In genomic region chr5:157215143-157215825, GRCh38 we compare ENCODE assay signal across 12 cellular contexts. TPM values are rescaled to one million over a fixed set of nuclear protein-coding genes. Genes with fewer than 3 reads are reported as not detected.
DNase-seq lines count a peak whose midpoint lies in the region; ATAC-seq, FAIRE-seq and TF ChIP-seq lines count a peak whose summit lies in the region.
"Had no signal": no experiment of that assay in that cellular context is flagged by ENCODE, and none has a peak within 500 bp of the region (broad histone marks: within the 10 kb centered on the region; RNA-seq: fewer than 3 reads in every experiment).

No MANE protein-coding gene starts in this region.

- DNase-seq in activated T-cell treated with anti-CD3 and anti-CD28 coated beads, Interleukin-2, amount 50 U/mL, for 24 hours = no peak
- no peak for DNase-seq in activated T-cell treated with anti-CD3 and anti-CD28 coated beads for 4 hours
- no peak for DNase-seq in RCC 7860 (ENCODE audit: low spot score)
- no peak for DNase-seq in stimulated activated effector memory CD8-positive, alpha-beta T cell treated with anti-CD3 and anti-CD28 coated beads, Interleukin-12 subunit alpha, Interleukin-12 subunit beta, amount 100 ng/mL, for 72 hours (ENCODE audit: low spot score in 2 of 2)
- DNase-seq in NCI-H2107 treated with DMSO at 0.1 percent for 48 hours (lab: John Stamatoyannopoulos, UW; ENCODE audit: unreplicated experiment) = no peak
- DNase-seq in neural progenitor cell (ENCODE audit: low spot score) = no peak
- DNase-seq: left colon, NCI-H187 had no signal

- TF ChIP-seq CTCF in neural progenitor cell (IDR thresholded peaks at IDR 0.05) = no peak

- no peaks in the 10 kb centered on the region for H4K20me1 ChIP-seq in neural progenitor cell (ENCODE audit: low read depth)

- no peaks in the 10 kb centered on the region for H3K27me3 Mint-ChIP-seq in activated T-cell treated with anti-CD3 and anti-CD28 coated beads, Interleukin-2, amount 50 U/mL, for 24 hours
- peaks cover 3% of the 10 kb centered on the region for H3K27me3 Mint-ChIP-seq in neural progenitor cell (ENCODE audit: insufficient read depth, low read depth)

- no peak overlapping the region for H3K4me3 ChIP-seq in neural progenitor cell

- ATAC-seq in HG02571 (IDR thresholded peaks at IDR 0.05; ENCODE audit: unreplicated experiment) = peak; percentile 37
- peak; percentile 53 for ATAC-seq in stimulated activated effector memory CD8-positive, alpha-beta T cell treated with anti-CD3 and anti-CD28 coated beads, Interleukin-12 subunit alpha, Interleukin-12 subunit beta, amount 100 ng/mL, for 72 hours
- no peak for ATAC-seq in GM18505 (IDR thresholded peaks at IDR 0.05; ENCODE audit: unreplicated experiment)
- ATAC-seq: left colon had no signal

- H3K4me1 ChIP-seq in neural progenitor cell = no peaks in the 10 kb centered on the region

- no peak for TF ChIP-seq POLR2A in GM18505 (IDR thresholded peaks at IDR 0.05; ENCODE audit: borderline replicate concordance, extremely low read depth, insufficient read depth, insufficient read length)

- peak overlapping the region; percentile 64 for H3K4me3 Mint-ChIP-seq in activated T-cell treated with anti-CD3 and anti-CD28 coated beads, Interleukin-2, amount 50 U/mL, for 24 hours
- H3K4me3 Mint-ChIP-seq in stimulated activated effector memory CD8-positive, alpha-beta T cell treated with anti-CD3 and anti-CD28 coated beads, Interleukin-12 subunit alpha, Interleukin-12 subunit beta, amount 100 ng/mL, for 72 hours = peak overlapping the region; percentile 60
- H3K4me3 Mint-ChIP-seq in neural progenitor cell = no peak overlapping the region

- H3K36me3 ChIP-seq in neural progenitor cell = no peaks in the 10 kb centered on the region

- no peak overlapping the region for H2AFZ ChIP-seq in neural progenitor cell (replicated peaks)

- H3K9me3 Mint-ChIP-seq in activated T-cell treated with anti-CD3 and anti-CD28 coated beads, Interleukin-2, amount 50 U/mL, for 24 hours = peaks cover 5% of the 10 kb centered on the region
- no peaks in the 10 kb centered on the region for H3K9me3 Mint-ChIP-seq in stimulated activated effector memory CD8-positive, alpha-beta T cell treated with anti-CD3 and anti-CD28 coated beads, Interleukin-12 subunit alpha, Interleukin-12 subunit beta, amount 100 ng/mL, for 72 hours
- H3K9me3 Mint-ChIP-seq in neural progenitor cell = no peaks in the 10 kb centered on the region

- H3K79me2 ChIP-seq in neural progenitor cell (ENCODE audit: low read depth) = no peaks in the 10 kb centered on the region

- no peak overlapping the region for H3K27ac ChIP-seq in neural progenitor cell

- no peaks in the 10 kb centered on the region for H3K27me3 ChIP-seq in neural progenitor cell

- peaks cover 98% of the 10 kb centered on the region for H3K36me3 Mint-ChIP-seq in activated T-cell treated with anti-CD3 and anti-CD28 coated beads, Interleukin-2, amount 50 U/mL, for 24 hours (ENCODE audit: low read depth)
- peaks cover 100% of the 10 kb centered on the region for H3K36me3 Mint-ChIP-seq in stimulated activated effector memory CD8-positive, alpha-beta T cell treated with anti-CD3 and anti-CD28 coated beads, Interleukin-12 subunit alpha, Interleukin-12 subunit beta, amount 100 ng/mL, for 72 hours
- H3K36me3 Mint-ChIP-seq in neural progenitor cell = no peaks in the 10 kb centered on the region

- H3K27ac Mint-ChIP-seq in activated T-cell treated with anti-CD3 and anti-CD28 coated beads, Interleukin-2, amount 50 U/mL, for 24 hours = peak overlapping the region; percentile 99
- H3K27ac Mint-ChIP-seq in stimulated activated effector memory CD8-positive, alpha-beta T cell treated with anti-CD3 and anti-CD28 coated beads, Interleukin-12 subunit alpha, Interleukin-12 subunit beta, amount 100 ng/mL, for 72 hours = peak overlapping the region; percentile 86
- H3K27ac Mint-ChIP-seq in neural progenitor cell = no peak overlapping the region

- H3K9ac ChIP-seq in neural progenitor cell = no peak overlapping the region

- H3K4me2 ChIP-seq in neural progenitor cell = no peak overlapping the region

- no peaks in the 10 kb centered on the region for H3K9me3 ChIP-seq in neural progenitor cell (ENCODE audit: low read depth)

- H3F3A ChIP-seq in neural progenitor cell (ENCODE audit: low read depth) = no peaks in the 10 kb centered on the region

- H3K4me1 Mint-ChIP-seq in activated T-cell treated with anti-CD3 and anti-CD28 coated beads, Interleukin-2, amount 50 U/mL, for 24 hours (ENCODE audit: low read depth) = peaks cover 98% of the 10 kb centered on the region
- H3K4me1 Mint-ChIP-seq in stimulated activated effector memory CD8-positive, alpha-beta T cell treated with anti-CD3 and anti-CD28 coated beads, Interleukin-12 subunit alpha, Interleukin-12 subunit beta, amount 100 ng/mL, for 72 hours = peaks cover 94% of the 10 kb centered on the region
- H3K4me1 Mint-ChIP-seq in neural progenitor cell = peaks cover 8% of the 10 kb centered on the region

- peak; percentile 60 for FAIRE-seq in RCC 7860 (lab: Jason Lieb, UNC)

RNA-seq across cellular contexts. Expression of gene ITK, which starts 34.6 kb away (rescaled TPM):
- total RNA-seq in neural progenitor cell (ENCODE audit: low replicate concordance) = not detected in 2 replicates
- total RNA-seq: epithelial cell of proximal tubule had no signal

RNA-seq across cellular contexts. Expression of gene GARIN3, which starts 49.2 kb away (rescaled TPM):
- not detected in 2 replicates for total RNA-seq in neural progenitor cell (ENCODE audit: low replicate concordance)
- total RNA-seq: epithelial cell of proximal tubule, left colon, renal cortical epithelial cell had no signal

RNA-seq across cellular contexts. Expression of gene CYFIP2, which starts 50.6 kb away (rescaled TPM):
- total RNA-seq in neural progenitor cell (ENCODE audit: low replicate concordance) = 70.2 and 125 TPM in 2 replicates
